Comparison of ENCODE assay signal across 8 cellular contexts in genomic region chr1:44799770-44800584, GRCh38. TPM values are rescaled to one million over a fixed set of nuclear protein-coding genes. Genes with fewer than 3 reads are reported as not detected.
DNase-seq lines count a peak whose midpoint lies in the region; ATAC-seq, FAIRE-seq and TF ChIP-seq lines count a peak whose summit lies in the region.

Gene PLK3, plus strand, starts transcription at chr1:44800377. Its CDS starts 87 bp downstream, at chr1:44800464.

- H3K4me3 ChIP-seq in OCI-LY1 (ENCODE audit: low read depth, low read length, poor library complexity, severe bottlenecking) = peak within 1 kb of the TSS; percentile 77

- H3K4me2 ChIP-seq in OCI-LY1 (ENCODE audit: low read length) = peak within 1 kb of the TSS; percentile 96

- H3K36me3 ChIP-seq in OCI-LY1 (ENCODE audit: insufficient read depth, low read length) = peaks cover 11% of the 10 kb centered on the region; the same call in 1 of the 2 replicates

- H3K9me3 ChIP-seq in OCI-LY1 (ENCODE audit: low read length) = no peaks in the 10 kb centered on the region

- no peaks in the 10 kb centered on the region for H3F3A ChIP-seq in OCI-LY1 (ENCODE audit: insufficient read depth, low read length)

- peaks cover 8% of the 10 kb centered on the region for H3K36me3 Mint-ChIP-seq in mesothelial cell of epicardium

- no peaks in the 10 kb centered on the region for H3K9me3 Mint-ChIP-seq in mesothelial cell of epicardium

- H3K27ac Mint-ChIP-seq in mesothelial cell of epicardium = peak within 1 kb of the TSS; percentile 99

- no peaks in the 10 kb centered on the region for H3K9me2 ChIP-seq in OCI-LY1 (ENCODE audit: low read depth, low read length)

- peaks cover 3% of the 10 kb centered on the region for H3K27me3 Mint-ChIP-seq in mesothelial cell of epicardium (ENCODE audit: low read depth)

- DNase-seq in DMS 273 treated with DMSO at 0.1 percent for 48 hours (lab: John Stamatoyannopoulos, UW) = peak; percentile 96
- peak; percentile 96 for DNase-seq in HuH-7 (ENCODE audit: low spot score)
- DNase-seq in activated CD8-positive, alpha-beta memory T cell treated with anti-CD3 and anti-CD28 coated beads, Interleukin-2, amount 50 U/mL, for 4 hours = peak; percentile 98
- peak; percentile 95 to 96 for DNase-seq in mesothelial cell of epicardium (ENCODE audit: low spot score in 2 of 2, unreplicated experiment in 2 of 2)
- DNase-seq in stimulated activated CD8-positive, alpha-beta memory T cell treated with anti-CD3 and anti-CD28 coated beads, Interleukin-15, amount 100 ng/mL, for 48 hours (ENCODE audit: low read depth in 2 of 2) = peak; percentile 94 to 97

- peak; percentile 83 for FAIRE-seq in endometrium (lab: Jason Lieb, UNC)

- peak within 1 kb of the TSS; percentile 73 for H3K27ac ChIP-seq in OCI-LY1 (ENCODE audit: low read depth, low read length, poor library complexity, severe bottlenecking)

- H2AFZ ChIP-seq in OCI-LY1 (ENCODE audit: low read length) = no peak within 1 kb of the TSS

- H3K9ac ChIP-seq in OCI-LY1 (ENCODE audit: low read length) = peak within 1 kb of the TSS; percentile 76

- no peaks in the 10 kb centered on the region for H3K79me2 ChIP-seq in OCI-LY1 (ENCODE audit: insufficient read depth, low read length)

- H3K4me3 Mint-ChIP-seq in mesothelial cell of epicardium = peak within 1 kb of the TSS; percentile 96

- H3K4me1 ChIP-seq in OCI-LY1 (ENCODE audit: insufficient read depth, low read length, severe bottlenecking) = peaks cover 27% of the 10 kb centered on the region

- no peaks in the 10 kb centered on the region for H3K27me3 ChIP-seq in OCI-LY1 (ENCODE audit: insufficient read depth, low read length)

- H4K20me1 ChIP-seq in OCI-LY1 (ENCODE audit: insufficient read depth, low read length) = no peaks in the 10 kb centered on the region

- H3K4me1 Mint-ChIP-seq in mesothelial cell of epicardium = peaks cover 17% of the 10 kb centered on the region

- peak; percentile 88 for TF ChIP-seq CTCF in OCI-LY1 (IDR thresholded peaks at IDR 0.05; ENCODE audit: low read length)
- TF ChIP-seq CTCF in mesothelial cell of epicardium (IDR thresholded peaks at IDR 0.05; ENCODE audit: unreplicated experiment) = peak; percentile 76

- ATAC-seq in GM21515 (IDR thresholded peaks at IDR 0.05; ENCODE audit: unreplicated experiment) = peak; percentile 77

RNA-seq across cellular contexts. Expression of gene PLK3, which starts in this region (rescaled TPM):
- 24.7 to 27.5 TPM (median 27.4 TPM) in 3 replicates for total RNA-seq in mesothelial cell of epicardium

Comparison
In these comparisons a context has a peak if more than half of its experiments do, and no peak if none do; other contexts are left out.
1. Peak in every context shown above with its lines: DNase-seq, ATAC-seq, H3K4me3 ChIP-seq and H3K27ac ChIP-seq.